In the genomic region with DNA sequence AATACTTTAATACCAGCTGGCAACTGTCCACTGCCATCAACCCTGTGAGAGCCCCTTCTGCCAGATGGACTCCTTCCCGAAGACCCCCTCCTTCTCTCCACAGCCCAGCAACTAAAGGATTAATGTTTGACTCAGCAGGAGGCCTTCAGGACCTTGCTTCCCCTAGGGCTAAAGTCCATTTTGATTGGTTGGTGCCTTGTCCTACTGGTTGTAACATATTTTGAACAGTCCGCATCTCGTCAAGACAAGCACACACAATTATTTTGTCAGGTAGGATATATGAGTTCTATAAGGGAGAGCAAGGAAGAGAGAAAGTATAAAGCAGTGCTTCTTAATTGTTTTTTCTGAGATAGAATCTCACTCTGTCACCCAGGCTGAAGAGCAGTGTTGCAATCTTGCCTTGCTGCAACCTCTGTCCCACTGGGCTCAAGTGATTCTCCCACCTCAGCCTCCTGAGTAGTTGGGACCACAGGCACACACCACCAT, we compare ENCODE assay signal across 1 cellular context.
TF ChIP-seq lines count a peak whose summit lies in the region.

No MANE protein-coding gene starts in this region.

TF ChIP-seq in IMR-90, 13 proteins besides CTCF, POLR2A, EP300 and RAD21:
- no peak for TF ChIP-seq RCOR1 (IDR thresholded peaks at IDR 0.05; ENCODE audit: insufficient replicate concordance, low read length)
